In genomic region chr12:14259481-14260010, GRCh38 we compare ENCODE assay signal across 10 cellular contexts.
DNase-seq lines count a peak whose midpoint lies in the region; ATAC-seq, FAIRE-seq and TF ChIP-seq lines count a peak whose summit lies in the region.
"Had no signal": no experiment of that assay in that cellular context is flagged by ENCODE, and none has a peak within 500 bp of the region (broad histone marks: within the 10 kb centered on the region; RNA-seq: fewer than 3 reads in every experiment).

No MANE protein-coding gene starts in this region.

- no peak for FAIRE-seq in K562 (lab: Jason Lieb, UNC)

- H3K9me3 ChIP-seq in K562 (replicated peaks; ENCODE audit: control insufficient read depth, insufficient read depth, low read depth, low read length) (peaks cover 25% of the 10 kb centered on the region), left lung (peaks cover 0 to 7% of the 10 kb centered on the region in 2 donors), skeletal muscle satellite cell (replicated peaks; ENCODE audit: low read length) (peaks cover 5% of the 10 kb centered on the region)

- peaks cover 43% of the 10 kb centered on the region for H3K4me1 ChIP-seq in GM23338 (ENCODE audit: insufficient read depth)
- H3K4me1 ChIP-seq in K562 (replicated peaks in 1 of 2; ENCODE audit: control insufficient read depth in 2 of 2, insufficient read depth in 2 of 2, low read length in 2 of 2) = peaks cover 19 to 37% of the 10 kb centered on the region in 2 experiments
- peaks cover 18 to 76% of the 10 kb centered on the region in 2 donors for H3K4me1 ChIP-seq in left lung
- peaks cover 50% of the 10 kb centered on the region for H3K4me1 ChIP-seq in skeletal muscle satellite cell (ENCODE audit: control insufficient read depth, insufficient read depth, low read length)

- no peaks in the 10 kb centered on the region for H3K9me1 ChIP-seq in K562 (ENCODE audit: control insufficient read depth, insufficient read depth, low read length)

- no peaks in the 10 kb centered on the region for H3F3A ChIP-seq in GM23338 (replicated peaks; ENCODE audit: low read depth)

- POLR2A ChIA-PET in K562 (lab: Yijun Ruan, JAX) = interaction anchor here (2.1 kb wide), 1 partner anchor 8 kb away, joined by 8 read pairs; no protein-coding TSS in a partner anchor

- H3K4me2 ChIP-seq in GM23338 (no peak overlapping the region), K562 (ENCODE audit: insufficient read depth, low read length) (no peak overlapping the region), skeletal muscle satellite cell (ENCODE audit: low read length) (peak overlapping the region; percentile 53)

- TF ChIP-seq EP300 in K562 (IDR thresholded peaks at IDR 0.05; ENCODE audit: low read length) = no peak

- H3K9me2 ChIP-seq in GM23338 (ENCODE audit: insufficient read depth) = no peaks in the 10 kb centered on the region

- H3K4me1 Mint-ChIP-seq in GM23338 = peaks cover 62% of the 10 kb centered on the region

- H3K79me2 ChIP-seq in GM23338 (replicated peaks; ENCODE audit: insufficient read depth) = no peaks in the 10 kb centered on the region
- no peaks in the 10 kb centered on the region for H3K79me2 ChIP-seq in K562 (ENCODE audit: control insufficient read depth, insufficient read depth, low read length)

- H3K9ac ChIP-seq in K562 (ENCODE audit: insufficient read depth in 1 of 2, low read depth in 2 of 2, low read length in 2 of 2) (no peak overlapping the region), skeletal muscle satellite cell (ENCODE audit: low read depth, low read length) (peak overlapping the region; percentile 78)

- DNase-seq in GM23338 (ENCODE audit: low spot score) (no peak), K562 (ENCODE audit: extremely low read depth in 1 of 4, low spot score in 3 of 4) (no peak), left lung (no peak), COLO668 (lab: John Stamatoyannopoulos, UW; ENCODE audit: unreplicated experiment) (no peak)
- no peak for DNase-seq in stimulated activated naive CD4-positive, alpha-beta T cell (lab: John Stamatoyannopoulos, UW)
- DNase-seq: activated CD8-positive, alpha-beta memory T cell treated with anti-CD3 and anti-CD28 coated beads for 24 hours; cortex of kidney had no signal

- BruUV-seq in K562 (replicated peaks; lab: Mats Ljungman, UMichigan) = no TSS peak

- no peak for TF ChIP-seq RAD21 in K562 (CRISPR knock-in tag; conservative IDR thresholded peaks at IDR 0.05 in 1 of 2, IDR thresholded peaks at IDR 0.05 in 1 of 2)

- H3K4me3 ChIP-seq in GM23338 = no peak overlapping the region
- no peak overlapping the region for H3K4me3 ChIP-seq in K562
- H3K4me3 ChIP-seq in left lung = no peak overlapping the region
- no peak overlapping the region for H3K4me3 ChIP-seq in skeletal muscle satellite cell (ENCODE audit: low read length)

- H3K27ac Mint-ChIP-seq in GM23338 = peak overlapping the region; percentile 99

- ATAC-seq in GM23338 (no peak), K562 (no peak), left lung (no peak), GM18909 (IDR thresholded peaks at IDR 0.05; ENCODE audit: poor library complexity, unreplicated experiment) (no peak), HG02852 (IDR thresholded peaks at IDR 0.05; ENCODE audit: unreplicated experiment) (no peak)

- H3K27me3 Mint-ChIP-seq in GM23338 (ENCODE audit: insufficient read depth, low read depth, poor library complexity) = peaks cover 39% of the 10 kb centered on the region

- no peaks in the 10 kb centered on the region for H3K36me3 ChIP-seq in GM23338 (ENCODE audit: insufficient read depth)
- no peaks in the 10 kb centered on the region for H3K36me3 ChIP-seq in K562 (ENCODE audit: control insufficient read depth, insufficient read depth, low read length)
- H3K36me3 ChIP-seq in left lung = no peaks in the 10 kb centered on the region
- no peaks in the 10 kb centered on the region for H3K36me3 ChIP-seq in skeletal muscle satellite cell (ENCODE audit: insufficient read depth, low read length)

- peak overlapping the region; percentile 99 for H3K27ac ChIP-seq in GM23338 (ENCODE audit: low read depth)
- H3K27ac ChIP-seq in K562 (ENCODE audit: extremely low read depth, low read depth, low read length) = peak overlapping the region; percentile 70; the same call in 2 of the 3 replicates
- peak overlapping the region; percentile 92 to 98 for H3K27ac ChIP-seq in left lung

- H3K27me3 ChIP-seq in GM23338 (ENCODE audit: insufficient read depth) (no peaks in the 10 kb centered on the region), K562 (ENCODE audit: control insufficient read depth in 2 of 2, insufficient read depth in 2 of 2, low read length in 2 of 2) (no peaks in the 10 kb centered on the region), left lung (no peaks in the 10 kb centered on the region), skeletal muscle satellite cell (ENCODE audit: control insufficient read depth, insufficient read depth, low read length) (no peaks in the 10 kb centered on the region)

- H2AFZ ChIP-seq in GM23338 (no peak overlapping the region), K562 (ENCODE audit: low read depth, low read length) (no peak overlapping the region)

- WGBS in K562 (ENCODE audit: insufficient coverage, low coverage, missing lambda C conversion rate) = 96% methylated on average over 11 of the region's 11 CpGs

- in situ Hi-C loops in K562 (cut with MboI) = loop anchor here (10.0 kb wide), 1 partner anchor 105 kb away; the partner anchor contains the start of gene ATF7IP

- intact Hi-C loops in K562 (cut with micrococcal nuclease) = loop anchor here (5.0 kb wide), 1 partner anchor 58 kb away; no protein-coding TSS in a partner anchor
- intact Hi-C loops in left lung (cut with DNase I) = loop anchor here in 1 of 2 donors (5.0 kb wide), 1 partner anchor 103 kb away; no protein-coding TSS in a partner anchor

- peaks cover 41% of the 10 kb centered on the region for H3K9me3 Mint-ChIP-seq in GM23338

- no peak for TF ChIP-seq CTCF in GM23338 (conservative IDR thresholded peaks at IDR 0.05; ENCODE audit: low read depth in 2 of 2)
- TF ChIP-seq CTCF in K562 (IDR thresholded peaks at IDR 0.05 in 2 of 3, conservative IDR thresholded peaks at IDR 0.05 in 1 of 3; ENCODE audit: insufficient read depth in 2 of 3, low read depth in 1 of 3, low read length in 3 of 3) = no peak
- TF ChIP-seq CTCF in left lung (IDR thresholded peaks at IDR 0.05) = no peak

- H4K20me1 ChIP-seq in GM23338 (replicated peaks; ENCODE audit: insufficient read depth) (no peaks in the 10 kb centered on the region), K562 (replicated peaks; ENCODE audit: control insufficient read depth, insufficient read depth, low read length) (no peaks in the 10 kb centered on the region)

- CTCF ChIA-PET in K562 (lab: Yijun Ruan, JAX; ENCODE audit: low intra/inter-chr PET ratio) = no interaction called here

- H3K4me3 Mint-ChIP-seq in GM23338 = peak overlapping the region; percentile 50; the same call in 1 of the 3 replicates

- TF ChIP-seq POLR2A in K562 (conservative IDR thresholded peaks at IDR 0.05) = no peak

- peaks cover 37% of the 10 kb centered on the region for H3K36me3 Mint-ChIP-seq in GM23338 (ENCODE audit: low read depth)

TF ChIP-seq in GM23338, 12 proteins besides CTCF, POLR2A, EP300 and RAD21:
- TF ChIP-seq EZH2 (IDR thresholded peaks at IDR 0.05; ENCODE audit: low read depth, unreplicated experiment) = no peak
- TF ChIP-seq ZNF114 (CRISPR knock-in tag; IDR thresholded peaks at IDR 0.05) = no peak
- TF ChIP-seq POLR2AphosphoS5 (IDR thresholded peaks at IDR 0.05; ENCODE audit: low read depth) = no peak
- no peak for TF ChIP-seq JUNB (IDR thresholded peaks at IDR 0.05; ENCODE audit: unreplicated experiment)
- no peak for TF ChIP-seq CREB1 (CRISPR knock-in tag; IDR thresholded peaks at IDR 0.05; ENCODE audit: low read depth)
- no peak for TF ChIP-seq ETS1 (IDR thresholded peaks at IDR 0.05)
- TF ChIP-seq ZNF331 (CRISPR knock-in tag; IDR thresholded peaks at IDR 0.05; ENCODE audit: low read depth) = no peak
- no peak for TF ChIP-seq EZH2phosphoT487 (IDR thresholded peaks at IDR 0.05; ENCODE audit: unreplicated experiment)

TF ChIP-seq in K562, 482 proteins besides CTCF, POLR2A, EP300 and RAD21 (continues in another document):
- TF ChIP-seq KDM1A (IDR thresholded peaks at IDR 0.05) = 0 out of 4 replicates have a peak, but pooled peaks of 1 of the 2 experiments have one; percentile 8
- peak in 1 of 2 experiments; percentile 48; a peak in 1 of 3 replicates for TF ChIP-seq CBX3 (IDR thresholded peaks at IDR 0.05; ENCODE audit: borderline replicate concordance in 1 of 2, low read length in 2 of 2)
- TF ChIP-seq ZFP36 (IDR thresholded peaks at IDR 0.05; ENCODE audit: low read depth, low read length, partially characterized antibody) = no peak
- no peak for TF ChIP-seq GABPB1 (CRISPR knock-in tag; IDR thresholded peaks at IDR 0.05)
- no peak for TF ChIP-seq MTA3 (IDR thresholded peaks at IDR 0.05; ENCODE audit: borderline replicate concordance)
- TF ChIP-seq TSC22D4 (tag; IDR thresholded peaks at IDR 0.05) = no peak
- no peak for TF ChIP-seq XRCC5 (IDR thresholded peaks at IDR 0.05; ENCODE audit: low read depth, low read length)
- TF ChIP-seq GATA2 (CRISPR knock-in tag; IDR thresholded peaks at IDR 0.05) = no peak
- no peak for TF ChIP-seq KAT2B (IDR thresholded peaks at IDR 0.05; ENCODE audit: low read depth, low read length)
- no peak for TF ChIP-seq NUFIP1 (IDR thresholded peaks at IDR 0.05; ENCODE audit: partially characterized antibody)
- TF ChIP-seq TRIM24 (IDR thresholded peaks at IDR 0.05) = peak; percentile 48 to 58; a peak in 2 of 4 replicates
- no peak for TF ChIP-seq RBBP5 (IDR thresholded peaks at IDR 0.05; ENCODE audit: borderline replicate concordance, insufficient read depth, low read length, poor library complexity, severe bottlenecking)
- peak; percentile 81 for TF ChIP-seq ZNF316 (IDR thresholded peaks at IDR 0.05)
